1 cellular context compared by ENCODE assay signal in the genomic region with DNA sequence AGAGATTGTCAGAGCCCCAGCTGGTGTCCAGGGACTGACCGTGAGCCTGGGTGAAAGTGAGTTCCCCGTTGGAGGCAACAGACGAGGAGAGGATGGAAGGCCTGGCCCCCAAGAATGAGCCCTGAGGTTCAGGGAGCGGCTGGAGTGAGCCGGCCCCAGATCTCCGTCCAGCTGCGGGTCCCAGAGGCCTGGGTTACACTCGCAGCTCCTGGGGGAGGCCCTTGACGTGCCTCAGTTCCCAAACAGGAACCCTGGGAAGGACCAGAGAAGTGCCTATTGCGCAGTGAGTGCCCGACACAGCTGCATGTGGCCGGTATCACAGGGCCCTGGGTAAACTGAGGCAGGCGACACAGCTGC.
TF ChIP-seq lines count a peak whose summit lies in the region.

No MANE protein-coding gene starts in this region.

TF ChIP-seq in H1, 55 proteins besides CTCF, POLR2A, EP300 and RAD21:
- TF ChIP-seq NANOG (IDR thresholded peaks at IDR 0.05; ENCODE audit: insufficient read depth, low read depth, low read length, poor library complexity, severe bottlenecking) (no peak), SP2 (IDR thresholded peaks at IDR 0.05; ENCODE audit: low read length) (no peak), SP4 (IDR thresholded peaks at IDR 0.05; ENCODE audit: low read length) (no peak), EGR1 (IDR thresholded peaks at IDR 0.05; ENCODE audit: borderline replicate concordance, low read depth, low read length) (no peak), ATF2 (IDR thresholded peaks at IDR 0.05; ENCODE audit: low read length) (no peak), JUN (IDR thresholded peaks at IDR 0.05; ENCODE audit: low read depth, low read length) (no peak), CHD1 (IDR thresholded peaks at IDR 0.05; ENCODE audit: low read depth, low read length) (no peak), HDAC2 (IDR thresholded peaks at IDR 0.05; ENCODE audit: borderline replicate concordance in 1 of 2, low read depth in 2 of 2, low read length in 2 of 2) (no peak), BCL11A (IDR thresholded peaks at IDR 0.05; ENCODE audit: low read depth in 2 of 2, low read length in 2 of 2) (no peak), YY1 (IDR thresholded peaks at IDR 0.05; ENCODE audit: low read depth, low read length) (no peak), MAX (IDR thresholded peaks at IDR 0.05) (no peak), KDM1A (IDR thresholded peaks at IDR 0.05; ENCODE audit: borderline replicate concordance, low read length) (no peak), NRF1 (IDR thresholded peaks at IDR 0.05; ENCODE audit: low read depth, low read length) (no peak), SAP30 (IDR thresholded peaks at IDR 0.05; ENCODE audit: insufficient read depth, insufficient replicate concordance, low read length) (no peak), CREB1 (IDR thresholded peaks at IDR 0.05) (no peak), RFX5 (IDR thresholded peaks at IDR 0.05; ENCODE audit: borderline replicate concordance, low read depth, low read length) (no peak), SIN3A (conservative IDR thresholded peaks at IDR 0.05 in 1 of 2, IDR thresholded peaks at IDR 0.05 in 1 of 2; ENCODE audit: low read depth in 1 of 2, low read length in 2 of 2) (no peak), TEAD4 (IDR thresholded peaks at IDR 0.05; ENCODE audit: low read depth, low read length) (no peak), CBX5 (IDR thresholded peaks at IDR 0.05; ENCODE audit: low read depth, low read length) (no peak)
TF ChIP-seq in H1: peak in this region for 0.
